8 cellular contexts compared by ENCODE assay signal in the genomic region with DNA sequence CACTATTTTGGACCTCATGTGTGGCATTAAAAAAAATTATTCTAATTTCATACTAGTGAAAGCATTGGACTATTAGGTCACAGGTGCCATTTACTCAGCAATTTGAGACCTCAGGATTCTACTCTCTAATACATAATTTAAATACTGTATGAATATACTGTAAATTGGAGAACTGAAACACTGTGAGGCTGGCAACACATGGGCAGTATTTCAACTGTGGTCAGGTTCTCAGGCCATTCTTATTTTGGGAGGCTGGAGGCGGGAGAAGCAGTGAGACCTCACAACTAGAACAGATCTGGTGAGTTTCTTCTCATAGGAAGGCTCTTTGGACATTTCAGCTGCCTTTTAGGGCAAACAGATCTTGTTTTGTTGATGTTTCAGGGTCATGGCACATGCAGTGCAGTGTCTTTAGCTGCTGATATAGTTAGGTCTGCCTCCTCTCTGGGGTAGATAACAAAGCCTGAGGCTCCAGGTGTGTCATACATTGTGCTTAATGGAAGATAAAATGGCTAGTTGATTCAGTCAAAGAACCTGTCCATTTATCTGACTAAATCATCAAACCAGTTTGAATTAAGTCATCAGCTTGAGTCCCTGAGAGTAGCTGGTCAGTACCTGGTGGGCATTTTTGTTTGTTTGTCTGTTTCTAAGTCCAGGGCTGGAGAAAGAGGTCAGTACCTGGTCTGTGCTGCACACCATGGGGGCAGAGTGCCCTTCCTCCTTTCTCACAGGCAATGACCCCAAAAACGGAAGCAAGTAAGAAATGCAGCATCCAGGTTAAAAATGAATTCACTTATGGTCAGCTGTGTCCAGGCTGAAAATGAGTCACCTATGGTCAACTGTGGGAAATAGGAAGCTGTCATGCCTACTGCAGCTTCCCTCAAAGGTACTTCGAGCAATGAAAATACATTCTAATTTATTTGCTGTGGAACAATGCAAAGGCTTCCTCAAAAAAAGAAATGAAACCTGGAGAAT.
A peak's percentile ranks its signal among the peaks of the same experiment; 100 is the strongest.
DNase-seq lines count a peak whose midpoint lies in the region; ATAC-seq and TF ChIP-seq lines count a peak whose summit lies in the region.

No MANE protein-coding gene starts in this region.

- H4K20me1 ChIP-seq in Karpas-422 (ENCODE audit: insufficient read depth, low read depth, low read length): no peaks in the 10 kb centered on the region

- H3K36me3 Mint-ChIP-seq in nephron progenitor cell (ENCODE audit: low read depth): no peaks in the 10 kb centered on the region

- H3K4me1 ChIP-seq in Karpas-422 (ENCODE audit: low read length): peaks cover 20% of the 10 kb centered on the region

- peak; percentile 90 for ATAC-seq in GM18498 (IDR thresholded peaks at IDR 0.05; ENCODE audit: unreplicated experiment)
- ATAC-seq in GM21737 (IDR thresholded peaks at IDR 0.05; ENCODE audit: unreplicated experiment): peak; percentile 65

- no peaks in the 10 kb centered on the region for H3K9me3 Mint-ChIP-seq in nephron progenitor cell

- peaks cover 17% of the 10 kb centered on the region for H3K27me3 Mint-ChIP-seq in nephron progenitor cell (ENCODE audit: low read depth, poor library complexity)

- no peak overlapping the region for H3K9ac ChIP-seq in Karpas-422 (ENCODE audit: low read length)

- peak overlapping the region; percentile 53 for H3K4me2 ChIP-seq in Karpas-422 (ENCODE audit: low read depth, low read length, poor library complexity, severe bottlenecking)

- no peaks in the 10 kb centered on the region for H3K27me3 ChIP-seq in Karpas-422 (ENCODE audit: low read length)

- peaks cover 63% of the 10 kb centered on the region for H3K4me1 Mint-ChIP-seq in nephron progenitor cell

- H3K27ac Mint-ChIP-seq in nephron progenitor cell: no peak overlapping the region

- TF ChIP-seq CTCF in nephron progenitor cell (IDR thresholded peaks at IDR 0.05): no peak

- H3K9me3 ChIP-seq in Karpas-422 (ENCODE audit: low read length): no peaks in the 10 kb centered on the region

- no peak overlapping the region for H3K4me3 Mint-ChIP-seq in nephron progenitor cell

- no peaks in the 10 kb centered on the region for H3K36me3 ChIP-seq in Karpas-422 (ENCODE audit: insufficient read depth, low read length)

- no peaks in the 10 kb centered on the region for H3K79me2 ChIP-seq in Karpas-422 (ENCODE audit: low read length)

- H3K4me3 ChIP-seq in Karpas-422 (ENCODE audit: low read length): no peak overlapping the region

- H3K9me2 ChIP-seq in Karpas-422 (replicated peaks; ENCODE audit: insufficient read depth, low read length): no peaks in the 10 kb centered on the region

- DNase-seq in Karpas-422 (peak; percentile 61), glomerular visceral epithelial cell (ENCODE audit: extremely low spot score) (peak; percentile 24), GOT3 (lab: John Stamatoyannopoulos, UW) (no peak), nephron progenitor cell (no peak), HK-2 (ENCODE audit: unreplicated experiment) (no peak), AML-193 (lab: John Stamatoyannopoulos, UW) (no peak)

- peak overlapping the region; percentile 63 for H3K27ac ChIP-seq in Karpas-422 (ENCODE audit: low read length)

- 0 out of 2 replicates have a peak overlapping the region, but pooled peaks have one; percentile 55 for H2AFZ ChIP-seq in Karpas-422 (ENCODE audit: low read length)

Comparison
In these comparisons a context has a peak if more than half of its experiments do, and no peak if none do; other contexts are left out.
1. DNase-seq: peak in Karpas-422 (single experiment) and glomerular visceral epithelial cell (single experiment); none in GOT3 (single experiment), nephron progenitor cell (single experiment), HK-2 (single experiment) and AML-193 (0 of 2).